ENCODE assay signal across 29 cellular contexts in genomic region chr13:91284335-91284734, GRCh38.
"Had no signal": no experiment of that assay in that cellular context is flagged by ENCODE, and none has a peak within 500 bp of the region (broad histone marks: within the 10 kb centered on the region; RNA-seq: fewer than 3 reads in every experiment).

No MANE protein-coding gene starts in this region.

- H3K36me3 ChIP-seq: stomach, suprapubic skin, thoracic aorta, thyroid gland, tibial artery, tibial nerve, transverse colon, upper lobe of left lung, upper lobe of right lung, uterus, vagina had no signal

- H3K4me3 Mint-ChIP-seq: stimulated activated effector memory CD8-positive, alpha-beta T cell treated with anti-CD3 and anti-CD28 coated beads, Interleukin-12 subunit alpha, Interleukin-12 subunit beta, amount 100 ng/mL, for 72 hours; stimulated activated memory B cell treated with anti-CD40 and anti-IgM and Interleukin-4, amounts not matched to agents 10 μg/mL and 1 μg/mL and 100 μg/mL, for 72 hours; stimulated activated naive B cell treated with anti-CD40 and anti-IgM and Interleukin-4, amounts not matched to agents 10 μg/mL and 1 μg/mL and 100 μg/mL, for 72 hours; stimulated activated naive CD8-positive, alpha-beta T cell treated with anti-CD3 and anti-CD28 coated beads, Interleukin-15, amount 100 ng/mL, for 72 hours; stimulated activated naive CD8-positive, alpha-beta T cell treated with anti-CD3 and anti-CD28 coated beads, Interleukin-15, Interleukin-2, amounts not matched to agents 100 ng/mL and 50 ng/mL, for 24 hours; type B pancreatic cell had no signal

- H3K4me1 Mint-ChIP-seq: stimulated activated effector memory CD8-positive, alpha-beta T cell treated with anti-CD3 and anti-CD28 coated beads, Interleukin-12 subunit alpha, Interleukin-12 subunit beta, amount 100 ng/mL, for 72 hours; stimulated activated memory B cell treated with anti-CD40 and anti-IgM and Interleukin-4, amounts not matched to agents 10 μg/mL and 1 μg/mL and 100 μg/mL, for 72 hours; stimulated activated naive CD8-positive, alpha-beta T cell treated with anti-CD3 and anti-CD28 coated beads, Interleukin-15, amount 100 ng/mL, for 72 hours had no signal

- H3K27me3 Mint-ChIP-seq: stimulated activated naive CD8-positive, alpha-beta T cell treated with anti-CD3 and anti-CD28 coated beads, Interleukin-15, Interleukin-2, amounts not matched to agents 100 ng/mL and 50 ng/mL, for 24 hours; type B pancreatic cell had no signal

- H3K27ac Mint-ChIP-seq: stimulated activated effector memory CD8-positive, alpha-beta T cell treated with anti-CD3 and anti-CD28 coated beads, Interleukin-12 subunit alpha, Interleukin-12 subunit beta, amount 100 ng/mL, for 72 hours; stimulated activated memory B cell treated with anti-CD40 and anti-IgM and Interleukin-4, amounts not matched to agents 10 μg/mL and 1 μg/mL and 100 μg/mL, for 72 hours; stimulated activated naive B cell treated with anti-CD40 and anti-IgM and Interleukin-4, amounts not matched to agents 10 μg/mL and 1 μg/mL and 100 μg/mL, for 72 hours; stimulated activated naive CD8-positive, alpha-beta T cell treated with anti-CD3 and anti-CD28 coated beads, Interleukin-15, amount 100 ng/mL, for 72 hours; stimulated activated naive CD8-positive, alpha-beta T cell treated with anti-CD3 and anti-CD28 coated beads, Interleukin-15, Interleukin-2, amounts not matched to agents 100 ng/mL and 50 ng/mL, for 24 hours; type B pancreatic cell had no signal

- DNase-seq: stimulated activated CD4-positive, alpha-beta T cell treated with anti-CD3 and anti-CD28 coated beads, Interleukin-2, amount 100 ng/mL, for 48 hours; stimulated activated CD4-positive, alpha-beta T cell treated with anti-CD3 and anti-CD28 coated beads, Interleukin-4, amount 100 ng/mL, for 1 hour; stimulated activated CD4-positive, alpha-beta T cell treated with anti-CD3 and anti-CD28 coated beads, Interleukin-4, amount 100 ng/mL, for 24 hours; stimulated activated CD4-positive, alpha-beta T cell treated with anti-CD3 and anti-CD28 coated beads, Interleukin-4, amount 100 ng/mL, for 4 hours; stimulated activated CD8-positive, alpha-beta memory T cell treated with anti-CD3 and anti-CD28 coated beads, Interleukin-4, amount 100 ng/mL, for 48 hours; stimulated activated naive B cell treated with anti-CD40 and anti-IgM and Interleukin-4, amounts not matched to agents 10 μg/mL and 1 μg/mL and 100 μg/mL, for 72 hours; stimulated activated naive CD4-positive, alpha-beta T cell; stimulated activated naive CD4-positive, alpha-beta T cell treated with Interleukin-2 at 50 U/mL for 16 hours; stimulated activated naive CD8-positive, alpha-beta T cell treated with anti-CD3 and anti-CD28 coated beads, Interleukin-15, amount 100 ng/mL, for 72 hours; stimulated activated naive CD8-positive, alpha-beta T cell treated with anti-CD3 and anti-CD28 coated beads, Interleukin-15, Interleukin-2, amounts not matched to agents 100 U/mL and 50 U/mL, for 24 hours; stomach; substantia nigra; testis; thyroid gland; tibial artery; transverse colon; trophoblast cell; upper lobe of left lung; upper lobe of right lung; uterus had no signal

- H3K27ac ChIP-seq: stomach, suprapubic skin, testis, thoracic aorta, thyroid gland, tibial artery, tibial nerve, transverse colon, upper lobe of left lung, upper lobe of right lung, uterus, vagina had no signal

- H3K4me3 ChIP-seq: stomach, suprapubic skin, testis, thoracic aorta, thyroid gland, tibial artery, tibial nerve, transverse colon, upper lobe of left lung, upper lobe of right lung, uterus, vagina had no signal

- H3K4me1 ChIP-seq: stomach, suprapubic skin, testis, thyroid gland, tibial artery, tibial nerve, transverse colon, upper lobe of left lung, upper lobe of right lung, uterus, vagina had no signal

- H3K9me3 Mint-ChIP-seq: stimulated activated effector memory CD8-positive, alpha-beta T cell treated with anti-CD3 and anti-CD28 coated beads, Interleukin-12 subunit alpha, Interleukin-12 subunit beta, amount 100 ng/mL, for 72 hours; stimulated activated memory B cell treated with anti-CD40 and anti-IgM and Interleukin-4, amounts not matched to agents 10 μg/mL and 1 μg/mL and 100 μg/mL, for 72 hours; stimulated activated naive CD8-positive, alpha-beta T cell treated with anti-CD3 and anti-CD28 coated beads, Interleukin-15, amount 100 ng/mL, for 72 hours; stimulated activated naive CD8-positive, alpha-beta T cell treated with anti-CD3 and anti-CD28 coated beads, Interleukin-15, Interleukin-2, amounts not matched to agents 100 ng/mL and 50 ng/mL, for 24 hours; type B pancreatic cell had no signal

- H3K36me3 Mint-ChIP-seq: stimulated activated effector memory CD8-positive, alpha-beta T cell treated with anti-CD3 and anti-CD28 coated beads, Interleukin-12 subunit alpha, Interleukin-12 subunit beta, amount 100 ng/mL, for 72 hours; stimulated activated memory B cell treated with anti-CD40 and anti-IgM and Interleukin-4, amounts not matched to agents 10 μg/mL and 1 μg/mL and 100 μg/mL, for 72 hours; stimulated activated naive B cell treated with anti-CD40 and anti-IgM and Interleukin-4, amounts not matched to agents 10 μg/mL and 1 μg/mL and 100 μg/mL, for 72 hours; type B pancreatic cell had no signal

- ATAC-seq: stimulated activated effector memory CD8-positive, alpha-beta T cell treated with anti-CD3 and anti-CD28 coated beads, Interleukin-12 subunit alpha, Interleukin-12 subunit beta, amount 100 ng/mL, for 72 hours; stimulated activated memory B cell treated with anti-CD40 and anti-IgM and Interleukin-4, amounts not matched to agents 10 μg/mL and 1 μg/mL and 100 μg/mL, for 72 hours; stimulated activated naive B cell treated with anti-CD40 and anti-IgM and Interleukin-4, amounts not matched to agents 10 μg/mL and 1 μg/mL and 100 μg/mL, for 72 hours; stimulated activated naive CD8-positive, alpha-beta T cell treated with anti-CD3 and anti-CD28 coated beads, Interleukin-15, amount 100 ng/mL, for 72 hours; stimulated activated naive CD8-positive, alpha-beta T cell treated with anti-CD3 and anti-CD28 coated beads, Interleukin-15, Interleukin-2, amounts not matched to agents 100 U/mL and 50 U/mL, for 24 hours; upper lobe of right lung had no signal

- H3K27me3 ChIP-seq: stomach, suprapubic skin, testis, thyroid gland, tibial artery, tibial nerve, transverse colon, upper lobe of left lung, upper lobe of right lung, uterus, vagina had no signal

- FAIRE-seq: urothelium cell line had no signal

- H3K9me3 ChIP-seq: suprapubic skin, testis, thoracic aorta, thyroid gland, tibial artery, transverse colon, upper lobe of left lung, upper lobe of right lung, uterus, vagina had no signal
